ENCODE assay signal across 10 cellular contexts in genomic region chr2:74777161-74777900, GRCh38. TPM values are rescaled to one million over a fixed set of nuclear protein-coding genes. Genes with fewer than 3 reads are reported as not detected.
DNase-seq lines count a peak whose midpoint lies in the region; ATAC-seq and TF ChIP-seq lines count a peak whose summit lies in the region.
"Had no signal": no experiment of that assay in that cellular context is flagged by ENCODE, and none has a peak within 500 bp of the region (broad histone marks: within the 10 kb centered on the region; RNA-seq: fewer than 3 reads in every experiment).

No MANE protein-coding gene starts in this region.

- intact Hi-C loops in stomach (cut with DNase I; ENCODE audit: low total_unique reads): no loop called here

- peak in 1 of 3 donors; percentile 13 for DNase-seq in CD4-positive, CD25-positive, alpha-beta regulatory T cell
- DNase-seq in activated CD8-positive, alpha-beta T cell treated with anti-CD3 and anti-CD28 coated beads, Interleukin-2, amount 10 ng/mL, durations not matched to agents 7 days and 5 days: no peak
- DNase-seq in substantia nigra (lab: John Stamatoyannopoulos, UW) (no peak), NCI-H1092 (lab: John Stamatoyannopoulos, UW) (no peak), stomach (no peak)
- DNase-seq: foreskin keratinocyte, left ventricle myocardium superior had no signal

- TF ChIP-seq CTCF in stomach (IDR thresholded peaks at IDR 0.05): no peak

- peak overlapping the region in 1 of 4 donors; percentile 73 for H3K4me3 Mint-ChIP-seq in CD4-positive, CD25-positive, alpha-beta regulatory T cell
- no peak overlapping the region for H3K4me3 Mint-ChIP-seq in activated CD8-positive, alpha-beta T cell treated with anti-CD3 and anti-CD28 coated beads, Interleukin-2, amount 10 ng/mL, durations not matched to agents 7 days and 5 days

- H3K36me3 Mint-ChIP-seq in CD4-positive, CD25-positive, alpha-beta regulatory T cell: no peaks in the 10 kb centered on the region
- H3K36me3 Mint-ChIP-seq in activated CD8-positive, alpha-beta T cell treated with anti-CD3 and anti-CD28 coated beads, Interleukin-2, amount 10 ng/mL, durations not matched to agents 7 days and 5 days (ENCODE audit: low read depth): no peaks in the 10 kb centered on the region

- peak in 1 of 2 donors; percentile 28 for ATAC-seq in CD4-positive, CD25-positive, alpha-beta regulatory T cell (ENCODE audit: low read depth in 2 of 2)
- ATAC-seq in GM18858 (IDR thresholded peaks at IDR 0.05; ENCODE audit: unreplicated experiment) (peak; percentile 67), HG03135 (IDR thresholded peaks at IDR 0.05; ENCODE audit: unreplicated experiment) (peak; percentile 44), HG02970 (IDR thresholded peaks at IDR 0.05; ENCODE audit: low FRiP score, unreplicated experiment) (no peak)
- peak; percentile 55 for ATAC-seq in activated CD8-positive, alpha-beta T cell treated with anti-CD3 and anti-CD28 coated beads, Interleukin-2, amount 10 ng/mL, durations not matched to agents 7 days and 5 days
- ATAC-seq: left ventricle myocardium superior had no signal

- no peak overlapping the region for H3K27ac ChIP-seq in CD4-positive, CD25-positive, alpha-beta regulatory T cell (ENCODE audit: insufficient read depth, low read length, poor library complexity, severe bottlenecking)
- H3K27ac ChIP-seq in substantia nigra (ENCODE audit: low read depth, low read length, poor library complexity, severe bottlenecking) (no peak overlapping the region), stomach (no peak overlapping the region)
- H3K27ac ChIP-seq: foreskin keratinocyte had no signal

- WGBS in stomach, 5 donors: 68 to 79% (median 70%) methylated on average over 8 of the region's 8 CpGs

- POLR2A ChIA-PET in activated CD8-positive, alpha-beta T cell treated with anti-CD3 and anti-CD28 coated beads, Interleukin-2, amount 10 ng/mL, durations not matched to agents 7 days and 5 days (lab: Charles Lee): no interaction called here

- TF ChIP-seq EP300 in stomach (IDR thresholded peaks at IDR 0.05): no peak

- H3K27me3 ChIP-seq in CD4-positive, CD25-positive, alpha-beta regulatory T cell (ENCODE audit: control insufficient read depth, insufficient read depth, low read length): no peaks in the 10 kb centered on the region
- H3K27me3 ChIP-seq in stomach: no peaks in the 10 kb centered on the region
- H3K27me3 ChIP-seq: foreskin keratinocyte had no signal

- CTCF ChIA-PET in activated CD8-positive, alpha-beta T cell treated with anti-CD3 and anti-CD28 coated beads, Interleukin-2, amount 10 ng/mL, durations not matched to agents 7 days and 5 days (lab: Charles Lee): no interaction called here

- H3K4me1 Mint-ChIP-seq in CD4-positive, CD25-positive, alpha-beta regulatory T cell: peaks cover 0 to 17% (median 6%) of the 10 kb centered on the region in 4 donors
- peaks cover 11% of the 10 kb centered on the region for H3K4me1 Mint-ChIP-seq in activated CD8-positive, alpha-beta T cell treated with anti-CD3 and anti-CD28 coated beads, Interleukin-2, amount 10 ng/mL, durations not matched to agents 7 days and 5 days (ENCODE audit: low read depth)

- H3K9me3 ChIP-seq in CD4-positive, CD25-positive, alpha-beta regulatory T cell (ENCODE audit: control insufficient read depth in 2 of 2, low read length in 2 of 2): no peaks in the 10 kb centered on the region
- H3K9me3 ChIP-seq in stomach: no peaks in the 10 kb centered on the region

- no peaks in the 10 kb centered on the region for H3K4me1 ChIP-seq in CD4-positive, CD25-positive, alpha-beta regulatory T cell (ENCODE audit: control insufficient read depth, insufficient read depth, low read length, poor library complexity, severe bottlenecking)
- peaks cover 0 to 10% (median 5%) of the 10 kb centered on the region in 4 donors for H3K4me1 ChIP-seq in stomach
- H3K4me1 ChIP-seq: foreskin keratinocyte had no signal

- no peaks in the 10 kb centered on the region for H3K36me3 ChIP-seq in CD4-positive, CD25-positive, alpha-beta regulatory T cell (ENCODE audit: control insufficient read depth, insufficient read depth, low read length)
- H3K36me3 ChIP-seq in stomach: no peaks in the 10 kb centered on the region

- H3K4me3 ChIP-seq in CD4-positive, CD25-positive, alpha-beta regulatory T cell (ENCODE audit: low read depth, low read length): no peak overlapping the region
- no peak overlapping the region for H3K4me3 ChIP-seq in stomach

- peaks cover 0 to 2% (median 0%) of the 10 kb centered on the region in 7 donors for H3K9me3 Mint-ChIP-seq in CD4-positive, CD25-positive, alpha-beta regulatory T cell
- H3K9me3 Mint-ChIP-seq in activated CD8-positive, alpha-beta T cell treated with anti-CD3 and anti-CD28 coated beads, Interleukin-2, amount 10 ng/mL, durations not matched to agents 7 days and 5 days (ENCODE audit: insufficient read depth): no peaks in the 10 kb centered on the region

- H3K27me3 Mint-ChIP-seq in CD4-positive, CD25-positive, alpha-beta regulatory T cell: peaks cover 8% of the 10 kb centered on the region
- peaks cover 4% of the 10 kb centered on the region for H3K27me3 Mint-ChIP-seq in activated CD8-positive, alpha-beta T cell treated with anti-CD3 and anti-CD28 coated beads, Interleukin-2, amount 10 ng/mL, durations not matched to agents 7 days and 5 days (ENCODE audit: low read depth)

- no peak for TF ChIP-seq POLR2A in stomach (IDR thresholded peaks at IDR 0.05)

- peak overlapping the region; percentile 63 to 88 (median 82) for H3K27ac Mint-ChIP-seq in CD4-positive, CD25-positive, alpha-beta regulatory T cell
- peak overlapping the region; percentile 7 for H3K27ac Mint-ChIP-seq in activated CD8-positive, alpha-beta T cell treated with anti-CD3 and anti-CD28 coated beads, Interleukin-2, amount 10 ng/mL, durations not matched to agents 7 days and 5 days

RNA-seq across cellular contexts. Expression of gene HK2, which starts 56.6 kb away (rescaled TPM):
- total RNA-seq in CD4-positive, CD25-positive, alpha-beta regulatory T cell: 11.4 TPM
- polyA plus RNA-seq in CD4-positive, CD25-positive, alpha-beta regulatory T cell: 1 to 10 TPM; 2.7 to 5.6 (median 4.1) TPM
- total RNA-seq in activated CD8-positive, alpha-beta T cell treated with anti-CD3 and anti-CD28 coated beads, Interleukin-2, amount 10 ng/mL, durations not matched to agents 7 days and 5 days: 10 to 100 TPM; 42.6 to 44.7 TPM
- 10 to 100 TPM in 4 of 5 donors, 1 to 10 TPM in 1; 5.8 to 45.2 (median 19.7) TPM for total RNA-seq in stomach
- 10 to 100 TPM in 1 of 3 donors, 1 to 10 TPM in 2; 4.8 to 14.4 (median 6.6) TPM for polyA plus RNA-seq in stomach
